Comparison of ENCODE assay signal across 14 cellular contexts in genomic region chr10:108003576-108003975, GRCh38.
DNase-seq lines count a peak whose midpoint lies in the region; ATAC-seq lines count a peak whose summit lies in the region.
"Had no signal": no experiment of that assay in that cellular context is flagged by ENCODE, and none has a peak within 500 bp of the region (broad histone marks: within the 10 kb centered on the region; RNA-seq: fewer than 3 reads in every experiment).

No MANE protein-coding gene starts in this region.

- peak; percentile 36 for ATAC-seq in GM19351 (IDR thresholded peaks at IDR 0.05; ENCODE audit: unreplicated experiment)
- peak; percentile 36 for ATAC-seq in HG03175 (IDR thresholded peaks at IDR 0.05; ENCODE audit: unreplicated experiment)
- peak; percentile 50 for ATAC-seq in left colon
- ATAC-seq in HG03354 (IDR thresholded peaks at IDR 0.05; ENCODE audit: poor library complexity, severe bottlenecking, unreplicated experiment), result no peak

- DNase-seq in left colon (no peak), anterior cingulate cortex (lab: John Stamatoyannopoulos, UW) (no peak), COR-L47 (lab: John Stamatoyannopoulos, UW) (no peak)
- DNase-seq: C1 segment of cervical spinal cord; Caco-2; CD4-positive, alpha-beta memory T cell; DMS153; DND-41; GM23248; H7; HCEC 1CT had no signal

- intact Hi-C loops in left colon (cut with DNase I, micrococcal nuclease), result no loop called here
